In the genomic region with DNA sequence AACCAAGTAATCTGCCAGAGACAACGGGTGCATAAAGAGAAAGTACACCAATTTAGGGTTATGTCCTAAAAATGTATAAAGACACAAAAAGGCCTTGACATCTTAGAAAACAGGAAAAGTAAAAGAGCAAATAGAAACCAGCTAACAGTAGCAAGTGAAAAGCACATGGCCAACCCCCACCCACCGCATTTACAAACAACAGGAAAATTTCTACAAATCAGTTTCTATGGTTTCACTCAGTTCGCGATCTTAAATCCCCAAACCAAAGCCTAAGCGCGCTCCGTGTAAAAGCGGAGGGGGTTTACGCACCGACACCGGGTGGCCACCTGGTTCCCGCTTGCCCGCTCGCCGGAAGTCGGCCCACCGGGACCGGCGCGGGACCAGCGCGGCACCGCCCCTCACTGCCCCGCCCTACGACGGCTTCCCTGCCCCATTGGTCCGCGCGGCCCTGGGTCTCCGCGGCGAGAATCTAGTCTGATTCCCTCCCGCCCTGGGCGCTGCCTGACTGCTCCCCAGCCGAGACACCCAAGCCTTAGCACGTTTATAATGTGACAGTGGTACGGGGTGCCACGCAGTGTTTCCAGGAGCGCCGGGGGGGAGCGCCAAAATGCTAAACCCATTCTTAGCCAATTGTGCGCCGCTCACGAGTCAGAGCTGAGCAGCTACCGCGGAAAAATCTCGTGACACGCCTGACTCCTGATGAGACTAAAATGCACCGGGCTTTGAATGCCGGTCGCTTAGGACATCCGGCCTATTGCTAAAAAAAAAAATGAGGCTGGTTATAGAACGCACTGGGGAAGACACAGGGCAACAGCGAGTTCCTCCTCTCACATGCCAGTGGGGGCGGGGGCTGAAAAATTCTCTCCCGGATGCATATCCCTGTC, we compare ENCODE assay signal across 8 cellular contexts. TPM values are rescaled to one million over a fixed set of nuclear protein-coding genes. Genes with fewer than 3 reads are reported as not detected.
DNase-seq lines count a peak whose midpoint lies in the region; ATAC-seq, FAIRE-seq and TF ChIP-seq lines count a peak whose summit lies in the region.

A gene (minus strand): TSS at position 362 of the 884 bp plus-strand sequence. CDS start 2,802 bp downstream, outside the sequence.

- TF ChIP-seq CTCF in WTC11 (IDR thresholded peaks at IDR 0.05) = no peak
- no peak for TF ChIP-seq CTCF in bronchial epithelial cell (IDR thresholded peaks at IDR 0.05; ENCODE audit: insufficient read depth, low read length, severe bottlenecking)

- peak within 1 kb of the TSS; percentile 100 for H3K27ac Mint-ChIP-seq in WTC11

- H3K4me1 Mint-ChIP-seq in WTC11 = peaks cover 22% of the 10 kb centered on the region

- H3K4me3 ChIP-seq in bronchial epithelial cell (ENCODE audit: low read depth, low read length) = peak within 1 kb of the TSS; percentile 92

- peaks cover 9% of the 10 kb centered on the region for H3K36me3 ChIP-seq in bronchial epithelial cell (ENCODE audit: control insufficient read depth, insufficient read depth, low read length)

- peaks cover 42% of the 10 kb centered on the region for H3K36me3 Mint-ChIP-seq in WTC11

- in situ Hi-C loops in ACHN (cut with HindIII; ENCODE audit: low pct_ligation_motif_present, low pct_unique_long_range_greater_than_20kb, low sequenced_read_pairs) = no loop called here

- DNase-seq in ACHN = peak; percentile 77
- DNase-seq in NCI-H2171 treated with DMSO at 0.1 percent for 48 hours (lab: John Stamatoyannopoulos, UW) = peak; percentile 82
- DNase-seq in WTC11 (ENCODE audit: low spot score) = peak; percentile 85
- DNase-seq in bronchial epithelial cell (ENCODE audit: low read depth) = peak; percentile 58
- DNase-seq in iris pigment epithelial cell (ENCODE audit: low read depth) = peak; percentile 78
- DNase-seq in stimulated activated CD4-positive, alpha-beta T cell treated with anti-CD3 and anti-CD28 coated beads, Interleukin-12 subunit alpha, Interleukin-12 subunit beta, amount 100 ng/mL, for 4 hours = peak; percentile 81

- peak within 1 kb of the TSS; percentile 99 for H3K4me3 Mint-ChIP-seq in WTC11

- peaks cover 6% of the 10 kb centered on the region for H3K9me3 Mint-ChIP-seq in WTC11

- ATAC-seq in GM18867 (IDR thresholded peaks at IDR 0.05; ENCODE audit: unreplicated experiment) = peak; percentile 54
- ATAC-seq in HG03097 (IDR thresholded peaks at IDR 0.05; ENCODE audit: low FRiP score, unreplicated experiment) = peak; percentile 51
- peak; percentile 77 for ATAC-seq in WTC11

- no peaks in the 10 kb centered on the region for H3K27me3 Mint-ChIP-seq in WTC11 (ENCODE audit: low read depth)

- no peak for FAIRE-seq in bronchial epithelial cell (lab: Jason Lieb, UNC)

- CTCF ChIA-PET in WTC11 (lab: Charles Lee) = interaction anchor here (1.1 to 1.5 kb wide), 2 partner anchors 62 to 64 kb away, joined by 3 to 5 read pairs; a partner anchor contains a TSS

- no peaks in the 10 kb centered on the region for H3K27me3 ChIP-seq in bronchial epithelial cell (ENCODE audit: control insufficient read depth, insufficient read depth, low read length)

- POLR2A ChIA-PET in WTC11 (lab: Charles Lee) = interaction anchor here (0.6 to 1.2 kb wide), 3 partner anchors 22 to 47 kb away, joined by 3 read pairs; a partner anchor contains a TSS

TF ChIP-seq in WTC11, 78 proteins besides CTCF, POLR2A, EP300 and RAD21 (continues in another document):
- TF ChIP-seq SP1 (CRISPR knock-in tag; conservative IDR thresholded peaks at IDR 0.05) (peak; percentile 81; the same call in 1 of the 2 replicates), GABPB1 (CRISPR knock-in tag; IDR thresholded peaks at IDR 0.05) (peak; percentile 64; the same call in 1 of the 2 replicates), HMGA2 (CRISPR knock-in tag; IDR thresholded peaks at IDR 0.05) (0 out of 2 replicates have a peak, but pooled peaks have one; percentile 3), CREB1 (CRISPR knock-in tag; IDR thresholded peaks at IDR 0.05) (peak; percentile 53; the same call in 1 of the 2 replicates), NFYB (CRISPR knock-in tag; conservative IDR thresholded peaks at IDR 0.05; ENCODE audit: low read depth) (peak; percentile 55; the same call in 1 of the 2 replicates), FOXP1 (CRISPR knock-in tag; IDR thresholded peaks at IDR 0.05; ENCODE audit: borderline replicate concordance) (no peak; the same call in 1 of the 2 replicates), MYBL2 (CRISPR knock-in tag; IDR thresholded peaks at IDR 0.05) (peak; percentile 63; the same call in 1 of the 2 replicates), SMAD3 (CRISPR knock-in tag; IDR thresholded peaks at IDR 0.05; ENCODE audit: borderline replicate concordance) (0 out of 2 replicates have a peak, but pooled peaks have one; percentile 23), FOXK1 (CRISPR knock-in tag; IDR thresholded peaks at IDR 0.05) (0 out of 2 replicates have a peak, but pooled peaks have one; percentile 64), RORB (CRISPR knock-in tag; IDR thresholded peaks at IDR 0.05) (no peak)
- TF ChIP-seq, protein P1, sequence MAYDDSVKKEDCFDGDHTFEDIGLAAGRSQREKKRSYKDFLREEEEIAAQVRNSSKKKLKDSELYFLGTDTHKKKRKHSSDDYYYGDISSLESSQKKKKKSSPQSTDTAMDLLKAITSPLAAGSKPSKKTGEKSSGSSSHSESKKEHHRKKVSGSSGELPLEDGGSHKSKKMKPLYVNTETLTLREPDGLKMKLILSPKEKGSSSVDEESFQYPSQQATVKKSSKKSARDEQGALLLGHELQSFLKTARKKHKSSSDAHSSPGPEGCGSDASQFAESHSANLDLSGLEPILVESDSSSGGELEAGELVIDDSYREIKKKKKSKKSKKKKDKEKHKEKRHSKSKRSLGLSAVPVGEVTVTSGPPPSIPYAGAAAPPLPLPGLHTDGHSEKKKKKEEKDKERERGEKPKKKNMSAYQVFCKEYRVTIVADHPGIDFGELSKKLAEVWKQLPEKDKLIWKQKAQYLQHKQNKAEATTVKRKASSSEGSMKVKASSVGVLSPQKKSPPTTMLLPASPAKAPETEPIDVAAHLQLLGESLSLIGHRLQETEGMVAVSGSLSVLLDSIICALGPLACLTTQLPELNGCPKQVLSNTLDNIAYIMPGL (CRISPR knock-in tag; IDR thresholded peaks at IDR 0.05) = peak; percentile 72; the same call in 1 of the 2 replicates
- TF ChIP-seq, protein P2, sequence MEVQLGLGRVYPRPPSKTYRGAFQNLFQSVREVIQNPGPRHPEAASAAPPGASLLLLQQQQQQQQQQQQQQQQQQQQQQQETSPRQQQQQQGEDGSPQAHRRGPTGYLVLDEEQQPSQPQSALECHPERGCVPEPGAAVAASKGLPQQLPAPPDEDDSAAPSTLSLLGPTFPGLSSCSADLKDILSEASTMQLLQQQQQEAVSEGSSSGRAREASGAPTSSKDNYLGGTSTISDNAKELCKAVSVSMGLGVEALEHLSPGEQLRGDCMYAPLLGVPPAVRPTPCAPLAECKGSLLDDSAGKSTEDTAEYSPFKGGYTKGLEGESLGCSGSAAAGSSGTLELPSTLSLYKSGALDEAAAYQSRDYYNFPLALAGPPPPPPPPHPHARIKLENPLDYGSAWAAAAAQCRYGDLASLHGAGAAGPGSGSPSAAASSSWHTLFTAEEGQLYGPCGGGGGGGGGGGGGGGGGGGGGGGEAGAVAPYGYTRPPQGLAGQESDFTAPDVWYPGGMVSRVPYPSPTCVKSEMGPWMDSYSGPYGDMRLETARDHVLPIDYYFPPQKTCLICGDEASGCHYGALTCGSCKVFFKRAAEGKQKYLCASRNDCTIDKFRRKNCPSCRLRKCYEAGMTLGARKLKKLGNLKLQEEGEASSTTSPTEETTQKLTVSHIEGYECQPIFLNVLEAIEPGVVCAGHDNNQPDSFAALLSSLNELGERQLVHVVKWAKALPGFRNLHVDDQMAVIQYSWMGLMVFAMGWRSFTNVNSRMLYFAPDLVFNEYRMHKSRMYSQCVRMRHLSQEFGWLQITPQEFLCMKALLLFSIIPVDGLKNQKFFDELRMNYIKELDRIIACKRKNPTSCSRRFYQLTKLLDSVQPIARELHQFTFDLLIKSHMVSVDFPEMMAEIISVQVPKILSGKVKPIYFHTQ (CRISPR knock-in tag; IDR thresholded peaks at IDR 0.05) = peak; percentile 64; the same call in 1 of the 2 replicates
- TF ChIP-seq, protein P3, sequence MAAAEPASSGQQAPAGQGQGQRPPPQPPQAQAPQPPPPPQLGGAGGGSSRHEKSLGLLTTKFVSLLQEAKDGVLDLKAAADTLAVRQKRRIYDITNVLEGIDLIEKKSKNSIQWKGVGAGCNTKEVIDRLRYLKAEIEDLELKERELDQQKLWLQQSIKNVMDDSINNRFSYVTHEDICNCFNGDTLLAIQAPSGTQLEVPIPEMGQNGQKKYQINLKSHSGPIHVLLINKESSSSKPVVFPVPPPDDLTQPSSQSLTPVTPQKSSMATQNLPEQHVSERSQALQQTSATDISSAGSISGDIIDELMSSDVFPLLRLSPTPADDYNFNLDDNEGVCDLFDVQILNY (CRISPR knock-in tag; IDR thresholded peaks at IDR 0.05) = peak; percentile 89
- TF ChIP-seq, protein P4, sequence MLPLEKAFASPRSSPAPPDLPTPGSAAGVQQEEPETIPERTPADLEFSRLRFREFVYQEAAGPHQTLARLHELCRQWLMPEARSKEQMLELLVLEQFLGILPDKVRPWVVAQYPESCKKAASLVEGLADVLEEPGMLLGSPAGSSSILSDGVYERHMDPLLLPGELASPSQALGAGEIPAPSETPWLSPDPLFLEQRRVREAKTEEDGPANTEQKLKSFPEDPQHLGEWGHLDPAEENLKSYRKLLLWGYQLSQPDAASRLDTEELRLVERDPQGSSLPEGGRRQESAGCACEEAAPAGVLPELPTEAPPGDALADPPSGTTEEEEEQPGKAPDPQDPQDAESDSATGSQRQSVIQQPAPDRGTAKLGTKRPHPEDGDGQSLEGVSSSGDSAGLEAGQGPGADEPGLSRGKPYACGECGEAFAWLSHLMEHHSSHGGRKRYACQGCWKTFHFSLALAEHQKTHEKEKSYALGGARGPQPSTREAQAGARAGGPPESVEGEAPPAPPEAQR (CRISPR knock-in tag; IDR thresholded peaks at IDR 0.05) = no peak
- TF ChIP-seq, protein P5, sequence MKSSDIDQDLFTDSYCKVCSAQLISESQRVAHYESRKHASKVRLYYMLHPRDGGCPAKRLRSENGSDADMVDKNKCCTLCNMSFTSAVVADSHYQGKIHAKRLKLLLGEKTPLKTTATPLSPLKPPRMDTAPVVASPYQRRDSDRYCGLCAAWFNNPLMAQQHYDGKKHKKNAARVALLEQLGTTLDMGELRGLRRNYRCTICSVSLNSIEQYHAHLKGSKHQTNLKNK (CRISPR knock-in tag; IDR thresholded peaks at IDR 0.05) = no peak
- TF ChIP-seq, protein P6, sequence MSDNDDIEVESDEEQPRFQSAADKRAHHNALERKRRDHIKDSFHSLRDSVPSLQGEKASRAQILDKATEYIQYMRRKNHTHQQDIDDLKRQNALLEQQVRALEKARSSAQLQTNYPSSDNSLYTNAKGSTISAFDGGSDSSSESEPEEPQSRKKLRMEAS (CRISPR knock-in tag; IDR thresholded peaks at IDR 0.05) = peak; percentile 63; the same call in 1 of the 2 replicates

RNA-seq across cellular contexts. Expression of the gene that starts here (rescaled TPM):
- total RNA-seq in WTC11 (2021) = 173 to 223 TPM (median 177 TPM) in 3 replicates
- 68.2 and 103 TPM in 2 replicates for total RNA-seq in bronchial epithelial cell

Comparison
In these comparisons a context has a peak if more than half of its experiments do, and no peak if none do; other contexts are left out.
1. Peak in every context shown above with its lines: DNase-seq, ATAC-seq and H3K4me3 ChIP-seq.